14 cellular contexts compared by ENCODE assay signal in the genomic region with DNA sequence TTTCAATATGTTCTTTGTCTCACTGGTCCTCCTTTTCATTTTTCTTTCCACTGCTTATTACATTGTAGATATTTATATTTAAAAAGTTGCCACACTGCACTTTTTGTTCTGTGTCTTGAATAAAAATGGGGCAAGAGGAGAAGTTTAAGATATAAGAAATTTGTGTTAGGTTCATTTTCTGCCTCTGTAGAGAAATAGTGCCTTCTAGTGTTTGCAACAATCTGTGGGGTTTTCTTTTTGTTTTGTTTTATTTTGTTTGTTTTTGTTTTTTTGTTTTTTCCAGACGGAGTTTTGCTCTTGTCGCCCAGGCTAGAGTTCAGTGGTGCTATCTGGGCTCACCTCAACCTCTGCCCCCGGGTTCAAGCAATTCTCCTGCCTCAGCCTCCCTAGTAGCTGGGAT. TPM values are rescaled to one million over a fixed set of nuclear protein-coding genes. Genes with fewer than 3 reads are reported as not detected.
DNase-seq lines count a peak whose midpoint lies in the region; ATAC-seq and TF ChIP-seq lines count a peak whose summit lies in the region.
"Had no signal": no experiment of that assay in that cellular context is flagged by ENCODE, and none has a peak within 500 bp of the region (broad histone marks: within the 10 kb centered on the region; RNA-seq: fewer than 3 reads in every experiment).

No MANE protein-coding gene starts in this region.

- 90% methylated on average over 3 of the region's 3 CpGs for WGBS in hepatocyte (ENCODE audit: low lambda C conversion rate, missing lambda C conversion rate)

- ATAC-seq in HG03097 (IDR thresholded peaks at IDR 0.05; ENCODE audit: low FRiP score, unreplicated experiment): no peak
- no peak for ATAC-seq in HG03457 (IDR thresholded peaks at IDR 0.05; ENCODE audit: unreplicated experiment)

- H3K27me3 ChIP-seq in AG04450 (ENCODE audit: control insufficient read depth, insufficient read depth, low read length) (no peaks in the 10 kb centered on the region), hepatocyte (no peaks in the 10 kb centered on the region)

- no peaks in the 10 kb centered on the region for H3K36me3 ChIP-seq in HEK293 (ENCODE audit: control insufficient read depth in 2 of 2, insufficient read depth in 1 of 2, low read length in 2 of 2)
- H3K36me3 ChIP-seq in hepatocyte (replicated peaks; ENCODE audit: insufficient read depth, low read depth): no peaks in the 10 kb centered on the region

- H4K20me1 ChIP-seq in hepatocyte (ENCODE audit: insufficient read depth, poor library complexity, severe bottlenecking): no peaks in the 10 kb centered on the region

- H3K9me3 ChIP-seq in AG04450 (ENCODE audit: control insufficient read depth, insufficient read depth, low read length) (no peaks in the 10 kb centered on the region), HEK293 (ENCODE audit: control insufficient read depth, insufficient read depth, low read depth, low read length) (no peaks in the 10 kb centered on the region), hepatocyte (ENCODE audit: low read depth) (no peaks in the 10 kb centered on the region)

- no peaks in the 10 kb centered on the region for H3K79me2 ChIP-seq in hepatocyte

- H2AFZ ChIP-seq in hepatocyte: no peak overlapping the region

- H3K4me3 ChIP-seq in AG04450 (ENCODE audit: low read depth, low read length) (no peak overlapping the region), HEK293 (ENCODE audit: low read depth, low read length) (no peak overlapping the region), astrocyte of the spinal cord (ENCODE audit: low read depth, low read length) (no peak overlapping the region), hepatocyte (no peak overlapping the region)
- H3K4me3 ChIP-seq: lung had no signal

- POLR2A ChIA-PET in AG04450 (lab: Yijun Ruan, JAX): no interaction called here
- POLR2A ChIA-PET in HEK293 (lab: Yijun Ruan, JAX): no interaction called here

- CTCF ChIA-PET in AG04450 (lab: Charles Lee) (interaction anchor here (0.6 to 1.3 kb wide), 3 partner anchors 189 to 1574 kb away, joined by 3 to 11 read pairs (median 9); no protein-coding TSS in a partner anchor), HEK293 (lab: Yijun Ruan, JAX) (interaction anchor here (0.9 kb wide), 1 partner anchor 190 kb away, joined by 3 read pairs; no protein-coding TSS in a partner anchor)

- no peak overlapping the region for H3K4me2 ChIP-seq in hepatocyte

- H3K27ac ChIP-seq in AG04450 (ENCODE audit: low read depth, low read length) (no peak overlapping the region), HEK293 (ENCODE audit: extremely low read depth, low read depth, low read length) (no peak overlapping the region), hepatocyte (no peak overlapping the region)

- TF ChIP-seq CTCF in AG04450 (IDR thresholded peaks at IDR 0.05; ENCODE audit: low read depth, low read length) (peak; percentile 40), HEK293 (tag by site-specific recombination; IDR thresholded peaks at IDR 0.05) (no peak), astrocyte of the spinal cord (IDR thresholded peaks at IDR 0.05; ENCODE audit: low read depth, low read length) (peak; percentile 51), hepatocyte (IDR thresholded peaks at IDR 0.05; ENCODE audit: poor library complexity) (peak; percentile 32)

- H3K9me2 ChIP-seq in hepatocyte (replicated peaks; ENCODE audit: insufficient read depth): no peaks in the 10 kb centered on the region

- DNase-seq in AG04450 (ENCODE audit: low read depth, low spot score): no peak
- DNase-seq in astrocyte of the spinal cord (ENCODE audit: low read depth, low spot score): no peak
- DNase-seq in hepatocyte (ENCODE audit: low spot score): no peak
- no peak for DNase-seq in COLO668 (lab: John Stamatoyannopoulos, UW; ENCODE audit: unreplicated experiment)
- DNase-seq in NCI-H1417 (lab: John Stamatoyannopoulos, UW): no peak
- DNase-seq: activated naive CD8-positive, alpha-beta T cell treated with anti-CD3 and anti-CD28 coated beads, Interleukin-2, amount 10 ng/mL, durations not matched to agents 7 days and 5 days; activated T-cell treated with anti-CD3 and anti-CD28 coated beads for 4 hours; DND-41; NCI-H748 treated with DMSO at 0.1 percent for 48 hours; nucleus accumbens had no signal

- H3K4me1 ChIP-seq in HEK293 (ENCODE audit: control insufficient read depth, insufficient read depth, low read length): no peaks in the 10 kb centered on the region
- H3K4me1 ChIP-seq in hepatocyte (ENCODE audit: insufficient read depth): no peaks in the 10 kb centered on the region

- in situ Hi-C loops in astrocyte of the spinal cord (cut with HindIII; ENCODE audit: low sequenced_read_pairs): no loop called here

TF ChIP-seq in HEK293, 187 proteins besides CTCF, POLR2A, EP300 and RAD21:
- peak; percentile 29; the same call in 1 of the 2 replicates for TF ChIP-seq ZNF654 (tag by site-specific recombination; IDR thresholded peaks at IDR 0.05; ENCODE audit: low read depth)
- no peak for TF ChIP-seq ZNF560 (tag by site-specific recombination; IDR thresholded peaks at IDR 0.05; ENCODE audit: borderline replicate concordance)

RNA-seq across cellular contexts. Expression of gene SMIM14, which starts 20.1 kb away (rescaled TPM):
- polyA plus RNA-seq in AG04450 (2011; rRNA removed): 48.0 and 53.7 TPM in 2 replicates
- polyA minus RNA-seq in AG04450 (2011; rRNA and poly(A)+ RNA removed): 37.1 and 50.7 TPM in 2 replicates
- total RNA-seq in hepatocyte: 69.6 and 98.6 TPM in 2 replicates
- 89.5 and 124 TPM in 2 replicates for polyA plus RNA-seq in hepatocyte

RNA-seq across cellular contexts. Expression of gene UBE2K, which starts 39.2 kb away (rescaled TPM):
- polyA plus RNA-seq in AG04450 (2011; rRNA removed) (79.3 and 101 TPM in 2 replicates), hepatocyte (98.9 and 112 TPM in 2 replicates)
- polyA minus RNA-seq in AG04450 (2011; rRNA and poly(A)+ RNA removed): 21.7 and 30.8 TPM in 2 replicates
- total RNA-seq in hepatocyte: 40.4 and 41.0 TPM in 2 replicates
